ENCODE assay signal across 8 cellular contexts in the genomic region with DNA sequence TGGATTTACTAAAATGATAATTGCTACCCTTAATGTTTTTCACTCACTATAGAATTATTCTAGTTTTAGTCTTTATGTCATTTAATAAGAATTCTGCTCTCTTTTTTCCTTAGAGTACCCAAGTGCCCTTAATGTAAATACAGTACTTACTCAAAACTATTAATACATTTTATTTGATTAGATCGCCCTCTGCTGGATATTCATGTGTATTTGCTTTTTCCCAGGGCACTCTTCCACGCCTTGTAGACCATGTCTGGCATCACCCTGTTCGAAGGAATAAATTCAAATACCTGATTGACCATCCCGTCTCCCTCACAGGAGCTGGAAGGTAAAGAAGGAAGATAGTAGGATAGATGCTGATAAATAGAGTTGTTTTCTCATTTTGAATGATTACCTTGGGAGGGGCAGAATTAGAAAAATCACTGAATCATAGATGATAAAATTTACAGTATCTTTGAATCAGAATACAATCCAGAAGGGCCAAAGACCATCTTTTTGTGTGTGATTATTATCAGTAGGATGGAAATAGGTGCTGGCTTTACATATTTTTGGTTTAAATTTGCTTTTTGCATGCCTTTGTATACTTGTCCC. TPM values are rescaled to one million over a fixed set of nuclear protein-coding genes. Genes with fewer than 3 reads are reported as not detected.
DNase-seq lines count a peak whose midpoint lies in the region; ATAC-seq and TF ChIP-seq lines count a peak whose summit lies in the region.

No MANE protein-coding gene starts in this region.

- no peaks in the 10 kb centered on the region for H3K9me3 Mint-ChIP-seq in GM23338

- no peaks in the 10 kb centered on the region for H3F3A ChIP-seq in GM23338 (replicated peaks; ENCODE audit: low read depth)
- H3F3A ChIP-seq in SU-DHL-6 (ENCODE audit: insufficient read depth): no peaks in the 10 kb centered on the region

- ATAC-seq in GM23338: peak; percentile 28
- no peak for ATAC-seq in HG02852 (IDR thresholded peaks at IDR 0.05; ENCODE audit: unreplicated experiment)
- ATAC-seq in HG02884 (IDR thresholded peaks at IDR 0.05; ENCODE audit: unreplicated experiment): no peak

- H3K27ac ChIP-seq in GM23338 (ENCODE audit: low read depth) (no peak overlapping the region), SU-DHL-6 (ENCODE audit: low read depth, low read length) (no peak overlapping the region)

- H2AFZ ChIP-seq in GM23338 (no peak overlapping the region), SU-DHL-6 (ENCODE audit: low read depth, low read length, severe bottlenecking) (no peak overlapping the region)

- H3K9me2 ChIP-seq in GM23338 (ENCODE audit: insufficient read depth): no peaks in the 10 kb centered on the region
- H3K9me2 ChIP-seq in SU-DHL-6 (replicated peaks; ENCODE audit: insufficient read depth, low read length): no peaks in the 10 kb centered on the region

- no peaks in the 10 kb centered on the region for H4K20me1 ChIP-seq in GM23338 (replicated peaks; ENCODE audit: insufficient read depth)
- no peaks in the 10 kb centered on the region for H4K20me1 ChIP-seq in SU-DHL-6 (ENCODE audit: low read depth, low read length)

- no peak overlapping the region for H3K27ac Mint-ChIP-seq in GM23338

- no peak overlapping the region for H3K4me2 ChIP-seq in GM23338
- no peak overlapping the region for H3K4me2 ChIP-seq in SU-DHL-6 (ENCODE audit: low read depth, low read length, poor library complexity, severe bottlenecking)

- peak; percentile 72 to 77 for TF ChIP-seq CTCF in GM23338 (conservative IDR thresholded peaks at IDR 0.05; ENCODE audit: low read depth in 2 of 2)
- TF ChIP-seq CTCF in SU-DHL-6 (IDR thresholded peaks at IDR 0.05; ENCODE audit: insufficient read depth, low read length, poor library complexity, severe bottlenecking): peak; percentile 71

- no peak overlapping the region for H3K9ac ChIP-seq in SU-DHL-6 (ENCODE audit: low read length)

- H3K27me3 ChIP-seq in GM23338 (ENCODE audit: insufficient read depth) (no peaks in the 10 kb centered on the region), SU-DHL-6 (ENCODE audit: low read length) (no peaks in the 10 kb centered on the region)

- no peaks in the 10 kb centered on the region; the same call in 1 of the 2 replicates for H3K4me1 ChIP-seq in GM23338 (ENCODE audit: insufficient read depth)

- H3K4me3 Mint-ChIP-seq in GM23338: no peak overlapping the region

- no peaks in the 10 kb centered on the region for H3K36me3 Mint-ChIP-seq in GM23338 (ENCODE audit: low read depth)

- H3K27me3 Mint-ChIP-seq in GM23338 (ENCODE audit: insufficient read depth, low read depth, poor library complexity): peaks cover 3% of the 10 kb centered on the region

- peaks cover 5% of the 10 kb centered on the region; the same call in 1 of the 3 replicates for H3K4me1 Mint-ChIP-seq in GM23338

- H3K4me3 ChIP-seq in GM23338 (no peak overlapping the region), SU-DHL-6 (ENCODE audit: insufficient read depth, low read length, poor library complexity, severe bottlenecking) (no peak overlapping the region)

- H3K79me2 ChIP-seq in GM23338 (replicated peaks; ENCODE audit: insufficient read depth): no peaks in the 10 kb centered on the region
- no peaks in the 10 kb centered on the region for H3K79me2 ChIP-seq in SU-DHL-6 (ENCODE audit: insufficient read depth, low read length)

- H3K36me3 ChIP-seq in GM23338 (ENCODE audit: insufficient read depth) (no peaks in the 10 kb centered on the region), SU-DHL-6 (ENCODE audit: low read length) (no peaks in the 10 kb centered on the region)

- DNase-seq in DMS 273 treated with DMSO at 0.1 percent for 48 hours (lab: John Stamatoyannopoulos, UW): peak; percentile 51
- DNase-seq in GM23338 (ENCODE audit: low spot score): peak; percentile 85
- peak; percentile 37 to 70 for DNase-seq in NCI-H1930 (lab: John Stamatoyannopoulos, UW)
- DNase-seq in effector CD4-positive, alpha-beta T cell: peak; percentile 26
- DNase-seq in medulla oblongata (ENCODE audit: extremely low spot score): peak; percentile 84

- no peaks in the 10 kb centered on the region for H3K9me3 ChIP-seq in SU-DHL-6 (ENCODE audit: insufficient read depth, low read length)

TF ChIP-seq in GM23338, 12 proteins besides CTCF, POLR2A, EP300 and RAD21:
- TF ChIP-seq JUNB (IDR thresholded peaks at IDR 0.05; ENCODE audit: unreplicated experiment): no peak
- TF ChIP-seq EZH2 (IDR thresholded peaks at IDR 0.05; ENCODE audit: low read depth, unreplicated experiment): no peak
- TF ChIP-seq REST (IDR thresholded peaks at IDR 0.05; ENCODE audit: unreplicated experiment): no peak
- TF ChIP-seq ETS1 (IDR thresholded peaks at IDR 0.05): no peak
- TF ChIP-seq NANOG (IDR thresholded peaks at IDR 0.05; ENCODE audit: borderline replicate concordance): no peak
- no peak for TF ChIP-seq STAT1 (IDR thresholded peaks at IDR 0.05; ENCODE audit: unreplicated experiment)
- no peak for TF ChIP-seq POLR2AphosphoS5 (IDR thresholded peaks at IDR 0.05; ENCODE audit: low read depth)
- TF ChIP-seq ZNF114 (CRISPR knock-in tag; IDR thresholded peaks at IDR 0.05): no peak
- TF ChIP-seq ZNF331 (CRISPR knock-in tag; IDR thresholded peaks at IDR 0.05; ENCODE audit: low read depth): no peak
- TF ChIP-seq CREB1 (CRISPR knock-in tag; IDR thresholded peaks at IDR 0.05; ENCODE audit: low read depth): no peak
- no peak for TF ChIP-seq EZH2phosphoT487 (IDR thresholded peaks at IDR 0.05; ENCODE audit: unreplicated experiment)
TF ChIP-seq in GM23338: peak in this region for 0.

RNA-seq across cellular contexts. Expression of gene AXDND1, which starts 4.1 kb away (rescaled TPM):
- total RNA-seq in GM23338 (2014; rRNA removed; shearing (Covaris generic)): not detected in 2 replicates
- polyA plus RNA-seq in GM23338 (2016; fragmentation: Nextera tagmentation; extraction: Ambion mirVana): 0.31 TPM in 1 of 2 replicates, not detected in the other

Comparison
In these comparisons a context has a peak if more than half of its experiments do, and no peak if none do; other contexts are left out.
1. DNase-seq: peak in every context shown above with its lines; median percentile 85 in GM23338; 84 in medulla oblongata; 54 in NCI-H1930; 51 in DMS 273 treated with DMSO at 0.1 percent for 48 hours; 26 in effector CD4-positive, alpha-beta T cell.